11 cellular contexts compared by ENCODE assay signal in genomic region chr6:149499066-149499465, GRCh38. TPM values are rescaled to one million over a fixed set of nuclear protein-coding genes. Genes with fewer than 3 reads are reported as not detected.
DNase-seq lines count a peak whose midpoint lies in the region; ATAC-seq, FAIRE-seq and TF ChIP-seq lines count a peak whose summit lies in the region.
"Had no signal": no experiment of that assay in that cellular context is flagged by ENCODE, and none has a peak within 500 bp of the region (broad histone marks: within the 10 kb centered on the region; RNA-seq: fewer than 3 reads in every experiment).

No MANE protein-coding gene starts in this region.

- H3K36me3 ChIP-seq in fibroblast of lung (ENCODE audit: control insufficient read depth, insufficient read depth, low read length), result no peaks in the 10 kb centered on the region
- peaks cover 0 to under 1% of the 10 kb centered on the region in 2 donors for H3K36me3 ChIP-seq in small intestine (ENCODE audit: control insufficient read depth in 2 of 2, insufficient read depth in 2 of 2, low read length in 2 of 2)

- TF ChIP-seq CTCF in fibroblast of lung (conservative IDR thresholded peaks at IDR 0.05 in 1 of 2, IDR thresholded peaks at IDR 0.05 in 1 of 2; ENCODE audit: low read depth in 1 of 2, low read length in 2 of 2), result no peak

- H3K4me1 ChIP-seq in fibroblast of lung (ENCODE audit: control insufficient read depth, extremely low read depth, insufficient read depth, low read length), result peaks cover 3% of the 10 kb centered on the region
- H3K4me1 ChIP-seq in small intestine (ENCODE audit: control insufficient read depth in 2 of 2, insufficient read depth in 1 of 2, low read depth in 1 of 2, low read length in 1 of 2), result no peaks in the 10 kb centered on the region

- no peaks in the 10 kb centered on the region for H3K27me3 Mint-ChIP-seq in activated T-cell treated with anti-CD3 and anti-CD28 coated beads, Interleukin-2, amount 50 U/mL, for 24 hours
- H3K27me3 Mint-ChIP-seq in natural killer cell treated with Interleukin-12 subunit alpha and Interleukin-12 subunit beta and Interleukin-15 and Interleukin-18, amount 100 ng/mL, for 72 hours, result no peaks in the 10 kb centered on the region

- no peaks in the 10 kb centered on the region for H4K20me1 ChIP-seq in fibroblast of lung (ENCODE audit: control insufficient read depth, extremely low read depth, insufficient read depth, low read length)

- H3K36me3 Mint-ChIP-seq in activated T-cell treated with anti-CD3 and anti-CD28 coated beads, Interleukin-2, amount 50 U/mL, for 24 hours (ENCODE audit: low read depth), result peaks cover 29% of the 10 kb centered on the region
- H3K36me3 Mint-ChIP-seq in natural killer cell treated with Interleukin-12 subunit alpha and Interleukin-12 subunit beta and Interleukin-15 and Interleukin-18, amount 100 ng/mL, for 72 hours, result no peaks in the 10 kb centered on the region

- no peak overlapping the region for H2AFZ ChIP-seq in fibroblast of lung (ENCODE audit: low read length)

- DNase-seq in activated T-cell treated with anti-CD3 and anti-CD28 coated beads, Interleukin-2, amount 50 U/mL, for 24 hours, result no peak
- no peak for DNase-seq in activated T-cell treated with anti-CD3 and anti-CD28 coated beads, Interleukin-2, amount 50 U/mL, for 48 hours
- DNase-seq in SK-MEL-5 (ENCODE audit: low read depth, low spot score) (peak; percentile 62), fibroblast of lung (ENCODE audit: low read depth in 2 of 2) (peak; percentile 86 to 98), small intestine (peak; percentile 5), kidney glomerular epithelial cell (lab: John Stamatoyannopoulos, UW) (no peak), NCI-H748 treated with DMSO at 0.1 percent for 48 hours (lab: John Stamatoyannopoulos, UW) (no peak)
- DNase-seq in natural killer cell treated with Interleukin-12 subunit alpha and Interleukin-12 subunit beta and Interleukin-15 and Interleukin-18, amount 100 ng/mL, for 72 hours (ENCODE audit: low spot score), result no peak
- DNase-seq: activated CD4-positive, alpha-beta T cell treated with anti-CD3 and anti-CD28 coated beads, Interleukin-2, amount 50 U/mL, for 1 hour; C1 segment of cervical spinal cord; NCI-H510A had no signal

- no peak overlapping the region for H3K4me3 Mint-ChIP-seq in activated T-cell treated with anti-CD3 and anti-CD28 coated beads, Interleukin-2, amount 50 U/mL, for 24 hours
- no peak overlapping the region for H3K4me3 Mint-ChIP-seq in natural killer cell treated with Interleukin-12 subunit alpha and Interleukin-12 subunit beta and Interleukin-15 and Interleukin-18, amount 100 ng/mL, for 72 hours

- no peak for FAIRE-seq in small intestine (lab: Jason Lieb, UNC)

- H3K27me3 ChIP-seq in fibroblast of lung (ENCODE audit: control insufficient read depth, insufficient read depth, low read length), result no peaks in the 10 kb centered on the region
- H3K27me3 ChIP-seq in small intestine (ENCODE audit: control insufficient read depth in 2 of 2, insufficient read depth in 2 of 2, low read length in 2 of 2), result no peaks in the 10 kb centered on the region

- peak overlapping the region; percentile 71 for H3K27ac Mint-ChIP-seq in activated T-cell treated with anti-CD3 and anti-CD28 coated beads, Interleukin-2, amount 50 U/mL, for 24 hours
- peak overlapping the region in 1 of 2 donors; percentile 25 for H3K27ac Mint-ChIP-seq in natural killer cell treated with Interleukin-12 subunit alpha and Interleukin-12 subunit beta and Interleukin-15 and Interleukin-18, amount 100 ng/mL, for 72 hours

- H3K4me3 ChIP-seq in fibroblast of lung (replicated peaks in 1 of 4; ENCODE audit: control extremely low read depth in 1 of 4, insufficient read depth in 1 of 4, low read depth in 3 of 4, low read length in 4 of 4), result no peak overlapping the region
- no peak overlapping the region for H3K4me3 ChIP-seq in small intestine (ENCODE audit: low read depth in 1 of 2, low read length in 2 of 2)

- H3K79me2 ChIP-seq in fibroblast of lung (ENCODE audit: control insufficient read depth, insufficient read depth, low read length), result no peaks in the 10 kb centered on the region

- in situ Hi-C loops in SK-MEL-5 (cut with HindIII; ENCODE audit: low pct_unique_long_range_greater_than_20kb, low sequenced_read_pairs), result no loop called here

- H3K9me3 ChIP-seq in fibroblast of lung (ENCODE audit: control insufficient read depth, insufficient read depth, low read depth, low read length) (no peaks in the 10 kb centered on the region), small intestine (ENCODE audit: control insufficient read depth, low read depth) (no peaks in the 10 kb centered on the region)

- no peaks in the 10 kb centered on the region for H3K9me3 Mint-ChIP-seq in activated T-cell treated with anti-CD3 and anti-CD28 coated beads, Interleukin-2, amount 50 U/mL, for 24 hours
- H3K9me3 Mint-ChIP-seq in natural killer cell treated with Interleukin-12 subunit alpha and Interleukin-12 subunit beta and Interleukin-15 and Interleukin-18, amount 100 ng/mL, for 72 hours, result no peaks in the 10 kb centered on the region

- 54 to 64% (median 58%) methylated on average over 3 of the region's 3 CpGs for WGBS in small intestine, 3 donors

- ATAC-seq in natural killer cell treated with Interleukin-12 subunit alpha and Interleukin-12 subunit beta and Interleukin-15 and Interleukin-18, amount 100 ng/mL, for 72 hours, result no peak

- no peak overlapping the region for H3K27ac ChIP-seq in fibroblast of lung (ENCODE audit: insufficient read depth, low read length)
- no peak overlapping the region for H3K27ac ChIP-seq in small intestine (ENCODE audit: low read depth in 1 of 2, low read length in 1 of 2)

- H3K9ac ChIP-seq in fibroblast of lung (ENCODE audit: insufficient read depth, low read length), result no peak overlapping the region

- no peak overlapping the region for H3K4me2 ChIP-seq in fibroblast of lung (ENCODE audit: extremely low read depth, insufficient read depth, low read length)

- H3K4me1 Mint-ChIP-seq in activated T-cell treated with anti-CD3 and anti-CD28 coated beads, Interleukin-2, amount 50 U/mL, for 24 hours (ENCODE audit: low read depth), result peaks cover 83% of the 10 kb centered on the region
- peaks cover 4 to 18% of the 10 kb centered on the region in 2 donors for H3K4me1 Mint-ChIP-seq in natural killer cell treated with Interleukin-12 subunit alpha and Interleukin-12 subunit beta and Interleukin-15 and Interleukin-18, amount 100 ng/mL, for 72 hours (ENCODE audit: low read depth in 2 of 2)

RNA-seq across cellular contexts. Expression of gene ZC3H12D, which starts 14.3 kb away (rescaled TPM):
- 0.13 TPM in 1 of 2 replicates, not detected in the other for total RNA-seq in SK-MEL-5 (2014; rRNA removed; shearing (Covaris generic))
- not detected in 2 replicates for polyA plus RNA-seq in SK-MEL-5 (2015; cell fraction: cytosol; rRNA removed)
- polyA plus RNA-seq in SK-MEL-5 (2015; cell fraction: nucleus; rRNA removed), result 0.05 TPM in 1 of 2 replicates, not detected in the other
- under 0.01 and 0.17 TPM in 2 replicates for total RNA-seq in fibroblast of lung
- polyA plus RNA-seq in fibroblast of lung (0.01 TPM in 1 of 2 replicates, not detected in the other), small intestine (1 to 10 TPM; 2.0 to 3.2 (median 3.0) TPM)
- not detected in 2 replicates for polyA plus RNA-seq in fibroblast of lung (2012)
- polyA minus RNA-seq in fibroblast of lung (ENCODE audit: low replicate concordance), result not detected in 2 replicates
- total RNA-seq in natural killer cell treated with Interleukin-12 subunit alpha and Interleukin-12 subunit beta and Interleukin-15 and Interleukin-18, amount 100 ng/mL, for 72 hours, result 10 to 100 TPM in 1 of 2 donors, 1 to 10 TPM in 1; 2.1 to 16.0 TPM

RNA-seq across cellular contexts. Expression of gene PPIL4, which starts 46.8 kb away (rescaled TPM):
- total RNA-seq in SK-MEL-5 (2014; rRNA removed; shearing (Covaris generic)), result 21.3 and 22.0 TPM in 2 replicates
- 14.9 and 16.1 TPM in 2 replicates for polyA plus RNA-seq in SK-MEL-5 (2015; cell fraction: cytosol; rRNA removed)
- 13.3 and 14.5 TPM in 2 replicates for polyA plus RNA-seq in SK-MEL-5 (2015; cell fraction: nucleus; rRNA removed)
- total RNA-seq in fibroblast of lung, result 37.5 and 41.1 TPM in 2 replicates
- 15.2 and 15.9 TPM in 2 replicates for polyA plus RNA-seq in fibroblast of lung
- 24.6 and 27.5 TPM in 2 replicates for polyA plus RNA-seq in fibroblast of lung (2012)
- polyA minus RNA-seq in fibroblast of lung (ENCODE audit: low replicate concordance), result 0.78 TPM in 1 of 2 replicates, not detected in the other
- polyA plus RNA-seq in small intestine, result 10 to 100 TPM; 15.1 to 16.7 (median 15.7) TPM
- total RNA-seq in natural killer cell treated with Interleukin-12 subunit alpha and Interleukin-12 subunit beta and Interleukin-15 and Interleukin-18, amount 100 ng/mL, for 72 hours, result 10 to 100 TPM; 18.7 to 19.7 TPM

Comparison
In these comparisons a context has a peak if more than half of its experiments do, and no peak if none do; other contexts are left out.
1. DNase-seq: peak in SK-MEL-5 (single experiment), fibroblast of lung (2 of 2) and small intestine (single experiment); none in activated T-cell treated with anti-CD3 and anti-CD28 coated beads, Interleukin-2, amount 50 U/mL, for 24 hours (single experiment), activated T-cell treated with anti-CD3 and anti-CD28 coated beads, Interleukin-2, amount 50 U/mL, for 48 hours (0 of 2), kidney glomerular epithelial cell (single experiment), NCI-H748 treated with DMSO at 0.1 percent for 48 hours (single experiment) and natural killer cell treated with Interleukin-12 subunit alpha and Interleukin-12 subunit beta and Interleukin-15 and Interleukin-18, amount 100 ng/mL, for 72 hours (single experiment).